In the genomic region with DNA sequence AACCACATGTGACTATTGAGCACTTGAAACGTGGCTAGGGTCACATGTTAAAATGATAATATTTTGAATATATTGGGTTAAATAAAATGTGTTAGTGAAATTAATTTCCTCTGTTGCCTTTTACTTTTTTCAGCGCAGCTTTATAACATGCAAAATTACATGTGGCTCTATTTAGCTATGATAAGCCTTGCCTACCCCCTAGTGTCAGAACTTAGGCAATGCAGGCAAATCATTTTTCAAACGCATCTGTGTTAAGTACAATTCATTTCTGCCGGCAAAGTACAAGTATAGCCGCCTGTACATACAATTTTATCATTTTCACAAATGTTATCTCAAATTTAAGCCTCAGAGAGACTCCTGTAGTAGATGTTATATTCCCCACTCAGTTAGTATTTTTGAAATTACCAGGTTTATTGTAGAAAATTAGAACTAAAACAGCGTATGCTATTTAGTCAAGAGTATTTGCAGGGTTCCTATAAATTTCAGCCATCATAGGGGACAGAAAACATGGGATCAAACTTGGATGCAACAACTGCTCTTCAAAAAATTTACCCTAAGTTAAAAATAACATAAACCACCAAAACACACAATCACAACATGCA, we compare ENCODE assay signal across 3 cellular contexts.
TF ChIP-seq lines count a peak whose summit lies in the region.

No MANE protein-coding gene starts in this region.

TF ChIP-seq in HCT116, 20 proteins besides CTCF, POLR2A, EP300 and RAD21 (continues in another document):
- TF ChIP-seq JUND (IDR thresholded peaks at IDR 0.05): no peak
- TF ChIP-seq SIN3A (IDR thresholded peaks at IDR 0.05; ENCODE audit: low read depth): no peak
- TF ChIP-seq SRF (IDR thresholded peaks at IDR 0.05; ENCODE audit: low read depth): no peak
- no peak for TF ChIP-seq ELF1 (IDR thresholded peaks at IDR 0.05; ENCODE audit: borderline replicate concordance, low read depth)
- no peak for TF ChIP-seq EGR1 (IDR thresholded peaks at IDR 0.05; ENCODE audit: low read depth)
- no peak for TF ChIP-seq CBX3 (IDR thresholded peaks at IDR 0.05; ENCODE audit: low read depth)
- TF ChIP-seq ZNF274 (IDR thresholded peaks at IDR 0.05; ENCODE audit: low read depth, low read length): no peak
- TF ChIP-seq TCF7L2 (IDR thresholded peaks at IDR 0.05; ENCODE audit: borderline replicate concordance, extremely low read depth, insufficient read depth, insufficient read length): no peak
- no peak for TF ChIP-seq FOSL1 (IDR thresholded peaks at IDR 0.05; ENCODE audit: low read depth)
- TF ChIP-seq EZH2phosphoT487 (IDR thresholded peaks at IDR 0.05; ENCODE audit: borderline replicate concordance): no peak
- TF ChIP-seq ZFX (IDR thresholded peaks at IDR 0.05): no peak
- TF ChIP-seq EZH2 (IDR thresholded peaks at IDR 0.05): no peak
- no peak for TF ChIP-seq YY1 (IDR thresholded peaks at IDR 0.05; ENCODE audit: extremely low read depth, insufficient replicate concordance, low read depth, low read length)
- TF ChIP-seq, protein P1, sequence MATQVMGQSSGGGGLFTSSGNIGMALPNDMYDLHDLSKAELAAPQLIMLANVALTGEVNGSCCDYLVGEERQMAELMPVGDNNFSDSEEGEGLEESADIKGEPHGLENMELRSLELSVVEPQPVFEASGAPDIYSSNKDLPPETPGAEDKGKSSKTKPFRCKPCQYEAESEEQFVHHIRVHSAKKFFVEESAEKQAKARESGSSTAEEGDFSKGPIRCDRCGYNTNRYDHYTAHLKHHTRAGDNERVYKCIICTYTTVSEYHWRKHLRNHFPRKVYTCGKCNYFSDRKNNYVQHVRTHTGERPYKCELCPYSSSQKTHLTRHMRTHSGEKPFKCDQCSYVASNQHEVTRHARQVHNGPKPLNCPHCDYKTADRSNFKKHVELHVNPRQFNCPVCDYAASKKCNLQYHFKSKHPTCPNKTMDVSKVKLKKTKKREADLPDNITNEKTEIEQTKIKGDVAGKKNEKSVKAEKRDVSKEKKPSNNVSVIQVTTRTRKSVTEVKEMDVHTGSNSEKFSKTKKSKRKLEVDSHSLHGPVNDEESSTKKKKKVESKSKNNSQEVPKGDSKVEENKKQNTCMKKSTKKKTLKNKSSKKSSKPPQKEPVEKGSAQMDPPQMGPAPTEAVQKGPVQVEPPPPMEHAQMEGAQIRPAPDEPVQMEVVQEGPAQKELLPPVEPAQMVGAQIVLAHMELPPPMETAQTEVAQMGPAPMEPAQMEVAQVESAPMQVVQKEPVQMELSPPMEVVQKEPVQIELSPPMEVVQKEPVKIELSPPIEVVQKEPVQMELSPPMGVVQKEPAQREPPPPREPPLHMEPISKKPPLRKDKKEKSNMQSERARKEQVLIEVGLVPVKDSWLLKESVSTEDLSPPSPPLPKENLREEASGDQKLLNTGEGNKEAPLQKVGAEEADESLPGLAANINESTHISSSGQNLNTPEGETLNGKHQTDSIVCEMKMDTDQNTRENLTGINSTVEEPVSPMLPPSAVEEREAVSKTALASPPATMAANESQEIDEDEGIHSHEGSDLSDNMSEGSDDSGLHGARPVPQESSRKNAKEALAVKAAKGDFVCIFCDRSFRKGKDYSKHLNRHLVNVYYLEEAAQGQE (IDR thresholded peaks at IDR 0.05; ENCODE audit: low read depth): no peak
- TF ChIP-seq SP1 (IDR thresholded peaks at IDR 0.05; ENCODE audit: low read depth): no peak
- TF ChIP-seq ATF3 (IDR thresholded peaks at IDR 0.05): no peak
- TF ChIP-seq, protein P2, sequence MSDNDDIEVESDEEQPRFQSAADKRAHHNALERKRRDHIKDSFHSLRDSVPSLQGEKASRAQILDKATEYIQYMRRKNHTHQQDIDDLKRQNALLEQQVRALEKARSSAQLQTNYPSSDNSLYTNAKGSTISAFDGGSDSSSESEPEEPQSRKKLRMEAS (IDR thresholded peaks at IDR 0.05): no peak
- no peak for TF ChIP-seq CEBPB (IDR thresholded peaks at IDR 0.05; ENCODE audit: low read depth)
- no peak for TF ChIP-seq POLR2AphosphoS5 (IDR thresholded peaks at IDR 0.05; ENCODE audit: low read depth, low read length)

TF ChIP-seq in SK-N-SH, 30 proteins besides CTCF, POLR2A, EP300 and RAD21:
- TF ChIP-seq ELF1 (IDR thresholded peaks at IDR 0.05) (no peak), SMC3 (IDR thresholded peaks at IDR 0.05; ENCODE audit: low read depth, low read length) (peak; percentile 79), FOSL2 (IDR thresholded peaks at IDR 0.05; ENCODE audit: borderline replicate concordance, low read depth) (no peak), ZBTB33 (IDR thresholded peaks at IDR 0.05; ENCODE audit: borderline replicate concordance, low read depth) (no peak), YY1 (IDR thresholded peaks at IDR 0.05; ENCODE audit: low read depth) (no peak)

TF ChIP-seq in H1, 55 proteins besides CTCF, POLR2A, EP300 and RAD21:
- TF ChIP-seq CEBPB (IDR thresholded peaks at IDR 0.05; ENCODE audit: low read depth, low read length) (0 out of 2 replicates have a peak, but pooled peaks have one; percentile 29), ZNF274 (IDR thresholded peaks at IDR 0.05; ENCODE audit: borderline replicate concordance, extremely low read depth, low read length) (no peak)
